In the genomic region with DNA sequence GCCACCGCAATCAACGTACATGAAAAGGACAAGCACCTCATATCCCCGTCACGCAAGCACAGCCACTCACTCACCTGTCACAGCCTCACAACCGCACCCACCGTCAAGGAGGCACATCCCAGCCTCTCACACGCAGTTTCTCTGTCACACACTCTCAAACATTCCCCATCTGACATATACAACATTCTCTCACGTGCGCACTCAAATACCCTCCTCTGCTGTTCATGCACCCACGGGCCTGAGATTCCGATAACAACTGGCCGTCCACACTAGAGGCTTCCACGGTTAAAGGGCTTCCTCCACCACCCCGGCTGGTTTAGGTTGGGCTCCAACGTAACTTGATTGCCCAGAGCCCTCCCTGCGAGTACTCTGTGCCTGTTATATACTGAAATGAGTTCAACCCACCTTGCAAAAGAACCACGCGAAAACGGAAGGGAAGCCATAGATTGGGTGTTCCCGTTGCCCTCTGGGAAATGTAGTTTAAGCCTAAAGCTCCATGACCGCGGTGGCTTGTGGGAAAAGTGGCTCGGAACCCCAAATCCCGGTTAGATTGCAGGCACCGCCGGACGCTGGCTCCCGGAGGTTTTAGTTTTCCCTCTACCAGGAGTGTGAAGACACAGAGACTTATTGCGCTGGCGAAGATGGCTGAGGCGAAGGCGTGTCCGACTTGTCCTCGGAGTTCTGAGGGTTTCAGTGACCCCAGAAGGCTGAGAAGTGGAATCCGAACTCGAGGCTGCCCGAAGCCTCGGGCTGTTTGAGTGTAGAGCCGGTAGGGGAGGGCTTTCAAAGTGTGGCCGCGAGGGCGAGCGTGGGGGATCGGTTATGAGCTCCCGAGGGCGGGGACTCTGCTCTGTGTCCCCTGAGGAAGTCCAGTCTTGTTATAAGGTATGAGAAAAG, we compare ENCODE assay signal across 8 cellular contexts. TPM values are rescaled to one million over a fixed set of nuclear protein-coding genes. Genes with fewer than 3 reads are reported as not detected.
DNase-seq lines count a peak whose midpoint lies in the region; ATAC-seq and TF ChIP-seq lines count a peak whose summit lies in the region.

A gene (minus strand): TSS at position 448 of the 897 bp plus-strand sequence. CDS start 5,857 bp downstream, outside the sequence.

- DNase-seq in GM13977 (ENCODE audit: low spot score) (peak; percentile 82), NCI-H2029 (lab: John Stamatoyannopoulos, UW) (peak; percentile 76), T-helper 9 cell (peak; percentile 75), astrocyte of the hippocampus (ENCODE audit: low read depth, low spot score) (peak; percentile 95), hippocampal formation (lab: John Stamatoyannopoulos, UW) (peak; percentile 79 to 94), renal cortical epithelial cell (ENCODE audit: low read depth) (peak; percentile 89), cortex of kidney (lab: John Stamatoyannopoulos, UW) (no peak)

- in situ Hi-C loops in GM13977 (cut with MboI; ENCODE audit: low pct_unique_long_range_greater_than_20kb, low sequenced_read_pairs, unreplicated experiment): no loop called here

- no peak for TF ChIP-seq CTCF in GM13977 (IDR thresholded peaks at IDR 0.05; ENCODE audit: extremely low read depth, insufficient read depth, missing control alignments)

- ATAC-seq in HG02943 (IDR thresholded peaks at IDR 0.05; ENCODE audit: low read depth, unreplicated experiment): peak; percentile 65

RNA-seq across cellular contexts. Expression of the gene that starts here (rescaled TPM):
- total RNA-seq in renal cortical epithelial cell: 3.5 and 9.7 TPM in 2 replicates
